10 cellular contexts compared by ENCODE assay signal in the genomic region with DNA sequence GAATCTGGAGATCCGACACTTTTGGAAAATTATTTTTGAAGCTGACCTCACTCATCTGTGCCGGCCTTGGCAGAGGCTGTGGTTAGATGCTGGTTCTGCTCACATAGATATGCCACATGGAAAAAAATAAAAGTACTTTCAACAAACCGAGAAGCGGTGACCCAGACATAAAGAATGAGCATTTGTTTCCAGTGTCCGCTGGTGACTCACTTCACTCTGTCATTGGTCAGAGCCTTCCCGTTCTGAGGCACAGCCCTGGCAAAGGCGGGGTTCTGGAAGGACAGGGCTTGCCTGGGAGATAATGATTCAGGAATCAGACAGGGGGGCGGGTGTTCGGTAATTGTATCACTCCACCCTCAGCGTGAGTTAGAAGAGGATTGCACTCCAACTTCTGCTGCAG.
DNase-seq lines count a peak whose midpoint lies in the region; ATAC-seq, FAIRE-seq and TF ChIP-seq lines count a peak whose summit lies in the region.
"Had no signal": no experiment of that assay in that cellular context is flagged by ENCODE, and none has a peak within 500 bp of the region (broad histone marks: within the 10 kb centered on the region; RNA-seq: fewer than 3 reads in every experiment).

No MANE protein-coding gene starts in this region.

- TF ChIP-seq CTCF in pancreas (IDR thresholded peaks at IDR 0.05): no peak

- no peaks in the 10 kb centered on the region for H3K4me1 ChIP-seq in pancreas
- H3K4me1 ChIP-seq in small intestine (ENCODE audit: control insufficient read depth in 2 of 2, insufficient read depth in 1 of 2, low read depth in 1 of 2, low read length in 1 of 2): no peaks in the 10 kb centered on the region
- no peaks in the 10 kb centered on the region for H3K4me1 ChIP-seq in HAP-1

- FAIRE-seq in RCC 7860 (lab: Jason Lieb, UNC) (peak; percentile 96), pancreas (lab: Jason Lieb, UNC) (peak; percentile 5), small intestine (lab: Jason Lieb, UNC) (no peak)

- H3K27ac ChIP-seq in pancreas (no peak overlapping the region), small intestine (ENCODE audit: low read depth in 1 of 2, low read length in 1 of 2) (peak overlapping the region in 1 of 2 donors; percentile 20)
- H3K27ac ChIP-seq: epithelial cell of prostate had no signal

- no peaks in the 10 kb centered on the region for H3K27me3 ChIP-seq in pancreas
- no peaks in the 10 kb centered on the region for H3K27me3 ChIP-seq in small intestine (ENCODE audit: control insufficient read depth in 2 of 2, insufficient read depth in 2 of 2, low read length in 2 of 2)
- no peaks in the 10 kb centered on the region for H3K27me3 ChIP-seq in HAP-1 (ENCODE audit: low read depth)

- no peak overlapping the region for H3K4me3 ChIP-seq in pancreas
- H3K4me3 ChIP-seq in small intestine (ENCODE audit: low read depth in 1 of 2, low read length in 2 of 2): no peak overlapping the region
- no peak overlapping the region for H3K4me3 ChIP-seq in HAP-1

- DNase-seq in ELF-1 (ENCODE audit: low read depth, low spot score) (peak; percentile 52), RCC 7860 (ENCODE audit: low spot score) (peak; percentile 97), fibroblast of peridontal ligament (ENCODE audit: extremely low read depth) (peak; percentile 97), pancreas (no peak), small intestine (no peak), HAP-1 (ENCODE audit: low spot score in 2 of 2) (no peak)
- no peak for DNase-seq in NK-92 treated with Interleukin-12 subunit alpha and Interleukin-12 subunit beta, amount 100 ng/mL, for 24 hours (lab: John Stamatoyannopoulos, UW)
- DNase-seq in stimulated activated CD4-positive, alpha-beta T cell treated with anti-CD3 and anti-CD28 coated beads, Interleukin-15, amount 100 ng/mL, for 24 hours: no peak
- DNase-seq: naive B cell had no signal

- intact Hi-C loops in pancreas (cut with DNase I): no loop called here

- WGBS in pancreas, 2 donors: 71 to 78% methylated on average over 10 of the region's 10 CpGs
- 56 to 76% (median 69%) methylated on average over 10 of the region's 10 CpGs for WGBS in small intestine, 3 donors

- in situ Hi-C loops in HAP-1 (cut with MboI; ENCODE audit: low sequenced_read_pairs): no loop called here

- H3K9me3 ChIP-seq in pancreas (no peaks in the 10 kb centered on the region), small intestine (ENCODE audit: control insufficient read depth, low read depth) (no peaks in the 10 kb centered on the region), HAP-1 (no peaks in the 10 kb centered on the region)

- no peaks in the 10 kb centered on the region for H3K36me3 ChIP-seq in pancreas
- no peaks in the 10 kb centered on the region for H3K36me3 ChIP-seq in small intestine (ENCODE audit: control insufficient read depth in 2 of 2, insufficient read depth in 2 of 2, low read length in 2 of 2)
- no peaks in the 10 kb centered on the region for H3K36me3 ChIP-seq in HAP-1 (replicated peaks)

- ATAC-seq in pancreas: peak in 3 of 4 donors; percentile 24 to 46 (median 39)

Comparison
In these comparisons a context has a peak if more than half of its experiments do, and no peak if none do; other contexts are left out.
1. DNase-seq: peak in ELF-1 (single experiment), RCC 7860 (single experiment) and fibroblast of peridontal ligament (single experiment); none in pancreas (0 of 6), NK-92 treated with Interleukin-12 subunit alpha and Interleukin-12 subunit beta, amount 100 ng/mL, for 24 hours (single experiment), stimulated activated CD4-positive, alpha-beta T cell treated with anti-CD3 and anti-CD28 coated beads, Interleukin-15, amount 100 ng/mL, for 24 hours (single experiment), small intestine (single experiment) and HAP-1 (0 of 2).